12 cellular contexts compared by ENCODE assay signal in the genomic region with DNA sequence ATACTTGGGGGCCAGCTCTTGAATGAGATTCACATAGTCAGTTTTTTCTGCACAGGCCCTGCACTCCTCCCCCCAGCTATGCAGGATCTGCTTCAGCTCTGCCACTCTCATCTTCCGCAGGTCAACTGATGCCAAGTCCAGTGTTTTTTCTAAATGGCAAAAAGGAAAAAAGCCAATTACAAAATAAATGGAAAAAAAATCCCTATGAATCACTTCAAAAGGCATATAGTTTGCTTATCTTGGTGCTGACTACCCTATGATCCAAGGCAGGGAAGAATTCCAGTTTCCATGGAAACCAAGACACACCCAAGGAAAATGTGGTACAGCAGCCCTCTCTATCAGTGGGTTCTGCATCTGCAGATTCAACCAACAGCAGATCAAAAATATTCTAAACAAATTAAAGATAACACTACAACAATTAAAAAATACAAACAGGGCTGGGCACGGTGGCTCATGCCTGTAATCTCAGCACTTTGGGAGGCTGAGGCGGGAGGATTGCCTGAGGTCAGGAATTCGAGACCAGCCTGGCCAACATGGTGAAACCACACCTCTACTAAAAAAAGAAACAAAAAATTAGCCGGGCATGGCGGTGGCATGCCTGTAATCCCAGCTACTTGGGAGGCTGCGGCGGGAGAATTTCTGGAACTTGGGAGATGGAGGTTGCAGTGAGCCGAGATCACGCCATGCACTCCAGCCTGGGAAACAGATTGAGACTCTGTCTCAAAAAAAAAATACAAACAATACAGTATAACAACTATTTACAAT. TPM values are rescaled to one million over a fixed set of nuclear protein-coding genes. Genes with fewer than 3 reads are reported as not detected.
A peak's percentile ranks its signal among the peaks of the same experiment; 100 is the strongest.
DNase-seq lines count a peak whose midpoint lies in the region; ATAC-seq and TF ChIP-seq lines count a peak whose summit lies in the region.
"Had no signal": no experiment of that assay in that cellular context is flagged by ENCODE, and none has a peak within 500 bp of the region (broad histone marks: within the 10 kb centered on the region; RNA-seq: fewer than 3 reads in every experiment).

No MANE protein-coding gene starts in this region.

- CTCF ChIA-PET in BJ (lab: Yijun Ruan, JAX): interaction anchor here (0.8 to 2.7 kb wide), 4 partner anchors 9 to 321 kb away, joined by 3 to 17 read pairs (median 10); no protein-coding TSS in a partner anchor

- H3K9me2 ChIP-seq in neural cell (ENCODE audit: insufficient read depth, low read length): no peaks in the 10 kb centered on the region

- H3K27me3 ChIP-seq in BJ (ENCODE audit: control insufficient read depth, insufficient read depth, low read length): no peaks in the 10 kb centered on the region
- no peaks in the 10 kb centered on the region for H3K27me3 ChIP-seq in neural cell (ENCODE audit: insufficient read depth, low read depth, low read length)
- H3K27me3 ChIP-seq: tibial artery had no signal

- TF ChIP-seq CTCF in BJ (IDR thresholded peaks at IDR 0.05; ENCODE audit: insufficient read depth, low read depth, low read length) (0 out of 2 replicates have a peak, but pooled peaks have one; percentile 20), neural cell (IDR thresholded peaks at IDR 0.05; ENCODE audit: poor library complexity, severe bottlenecking) (peak; percentile 32)

- no peak overlapping the region for H3K4me2 ChIP-seq in neural cell (ENCODE audit: low read length)

- no peaks in the 10 kb centered on the region for H3K9me3 ChIP-seq in neural cell (ENCODE audit: low read length)
- H3K9me3 ChIP-seq: tibial artery had no signal

- no peak overlapping the region for H3K4me3 ChIP-seq in BJ (ENCODE audit: low read depth, low read length)
- no peak overlapping the region for H3K4me3 ChIP-seq in neural cell (ENCODE audit: low read length)
- H3K4me3 ChIP-seq: tibial artery had no signal

- no peak for ATAC-seq in GM21737 (IDR thresholded peaks at IDR 0.05; ENCODE audit: unreplicated experiment)
- ATAC-seq: left colon had no signal

- DNase-seq in BJ (ENCODE audit: low read depth) (peak; percentile 59), M059J (ENCODE audit: low read depth) (peak; percentile 84), dedifferentiated amniotic fluid mesenchymal stem cell (ENCODE audit: extremely low spot score) (peak; percentile 82), HT-29 (ENCODE audit: low spot score) (no peak), islet precursor cell (no peak)
- no peak for DNase-seq in activated CD8-positive, alpha-beta memory T cell treated with anti-CD3 and anti-CD28 coated beads for 24 hours
- DNase-seq: left colon, NCI-H1930, tibial artery had no signal

- H3K36me3 ChIP-seq in BJ (ENCODE audit: control insufficient read depth, insufficient read depth, low read length): no peaks in the 10 kb centered on the region
- H3K36me3 ChIP-seq in neural cell (ENCODE audit: insufficient read depth, low read length): no peaks in the 10 kb centered on the region
- H3K36me3 ChIP-seq: tibial artery had no signal

- no peak overlapping the region for H3K9ac ChIP-seq in neural cell (ENCODE audit: low read length)

- no peak overlapping the region for H3K27ac ChIP-seq in neural cell (ENCODE audit: low read length)
- H3K27ac ChIP-seq: tibial artery had no signal

- no peaks in the 10 kb centered on the region for H4K20me1 ChIP-seq in neural cell (ENCODE audit: insufficient read depth)

- no peaks in the 10 kb centered on the region for H3F3A ChIP-seq in neural cell (ENCODE audit: insufficient read depth, low read length, poor library complexity, severe bottlenecking)

- POLR2A ChIA-PET in BJ (lab: Charles Lee): no interaction called here

- peak; percentile 36 for TF ChIP-seq RAD21 in neural cell (conservative IDR thresholded peaks at IDR 0.05)

- no peaks in the 10 kb centered on the region for H3K79me2 ChIP-seq in neural cell (replicated peaks; ENCODE audit: insufficient read depth, low read length)

- no peak for TF ChIP-seq EP300 in neural cell (conservative IDR thresholded peaks at IDR 0.05; ENCODE audit: poor library complexity, severe bottlenecking)

- H2AFZ ChIP-seq in neural cell (ENCODE audit: low read depth, low read length): no peak overlapping the region

TF ChIP-seq in neural cell, 6 proteins besides CTCF, POLR2A, EP300 and RAD21:
- TF ChIP-seq TAF1 (IDR thresholded peaks at IDR 0.05; ENCODE audit: low read depth): no peak
- no peak for TF ChIP-seq POLR2AphosphoS5 (IDR thresholded peaks at IDR 0.05)
- TF ChIP-seq EZH2 (IDR thresholded peaks at IDR 0.05; ENCODE audit: borderline replicate concordance, insufficient read depth, low read length, poor library complexity, severe bottlenecking): no peak
- TF ChIP-seq SMC3 (conservative IDR thresholded peaks at IDR 0.05; ENCODE audit: poor library complexity): no peak
- TF ChIP-seq MXI1 (conservative IDR thresholded peaks at IDR 0.05; ENCODE audit: poor library complexity, severe bottlenecking): no peak
- TF ChIP-seq, protein P1, sequence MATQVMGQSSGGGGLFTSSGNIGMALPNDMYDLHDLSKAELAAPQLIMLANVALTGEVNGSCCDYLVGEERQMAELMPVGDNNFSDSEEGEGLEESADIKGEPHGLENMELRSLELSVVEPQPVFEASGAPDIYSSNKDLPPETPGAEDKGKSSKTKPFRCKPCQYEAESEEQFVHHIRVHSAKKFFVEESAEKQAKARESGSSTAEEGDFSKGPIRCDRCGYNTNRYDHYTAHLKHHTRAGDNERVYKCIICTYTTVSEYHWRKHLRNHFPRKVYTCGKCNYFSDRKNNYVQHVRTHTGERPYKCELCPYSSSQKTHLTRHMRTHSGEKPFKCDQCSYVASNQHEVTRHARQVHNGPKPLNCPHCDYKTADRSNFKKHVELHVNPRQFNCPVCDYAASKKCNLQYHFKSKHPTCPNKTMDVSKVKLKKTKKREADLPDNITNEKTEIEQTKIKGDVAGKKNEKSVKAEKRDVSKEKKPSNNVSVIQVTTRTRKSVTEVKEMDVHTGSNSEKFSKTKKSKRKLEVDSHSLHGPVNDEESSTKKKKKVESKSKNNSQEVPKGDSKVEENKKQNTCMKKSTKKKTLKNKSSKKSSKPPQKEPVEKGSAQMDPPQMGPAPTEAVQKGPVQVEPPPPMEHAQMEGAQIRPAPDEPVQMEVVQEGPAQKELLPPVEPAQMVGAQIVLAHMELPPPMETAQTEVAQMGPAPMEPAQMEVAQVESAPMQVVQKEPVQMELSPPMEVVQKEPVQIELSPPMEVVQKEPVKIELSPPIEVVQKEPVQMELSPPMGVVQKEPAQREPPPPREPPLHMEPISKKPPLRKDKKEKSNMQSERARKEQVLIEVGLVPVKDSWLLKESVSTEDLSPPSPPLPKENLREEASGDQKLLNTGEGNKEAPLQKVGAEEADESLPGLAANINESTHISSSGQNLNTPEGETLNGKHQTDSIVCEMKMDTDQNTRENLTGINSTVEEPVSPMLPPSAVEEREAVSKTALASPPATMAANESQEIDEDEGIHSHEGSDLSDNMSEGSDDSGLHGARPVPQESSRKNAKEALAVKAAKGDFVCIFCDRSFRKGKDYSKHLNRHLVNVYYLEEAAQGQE (IDR thresholded peaks at IDR 0.05; ENCODE audit: borderline replicate concordance): no peak

RNA-seq across cellular contexts. Expression of a gene that starts 17.6 kb away (rescaled TPM):
- polyA plus RNA-seq in BJ (2011; rRNA removed): 1.0 and 1.1 TPM in 2 replicates
- polyA minus RNA-seq in BJ (2011; rRNA and poly(A)+ RNA removed): 1.00 TPM in 1 of 2 replicates, not detected in the other
- total RNA-seq in M059J (2014; rRNA removed; shearing (Covaris generic)): not detected in 2 replicates
- polyA plus RNA-seq in neural cell: 1.5 TPM in 1 of 2 replicates, not detected in the other
- 0.93 and 1.5 TPM in 2 replicates for polyA minus RNA-seq in neural cell
- not detected in 2 replicates for total RNA-seq in HT-29 (2014; rRNA removed; shearing (Covaris generic))
- total RNA-seq: epithelial cell of proximal tubule had no signal

RNA-seq across cellular contexts. Expression of a gene that starts 17.9 kb away (rescaled TPM):
- 5.4 and 10.0 TPM in 2 replicates for polyA plus RNA-seq in BJ (2011; rRNA removed)
- polyA minus RNA-seq in BJ (2011; rRNA and poly(A)+ RNA removed): 0.90 and 1.1 TPM in 2 replicates
- 16.8 and 20.2 TPM in 2 replicates for total RNA-seq in M059J (2014; rRNA removed; shearing (Covaris generic))
- polyA plus RNA-seq in neural cell: 32.3 and 48.1 TPM in 2 replicates
- polyA minus RNA-seq in neural cell: 20.0 and 20.7 TPM in 2 replicates
- total RNA-seq in HT-29 (2014; rRNA removed; shearing (Covaris generic)): 15.1 and 21.6 TPM in 2 replicates

RNA-seq across cellular contexts. Expression of a gene that starts 17.9 kb away (rescaled TPM):
- polyA plus RNA-seq in BJ (2011; rRNA removed): 4.2 and 5.1 TPM in 2 replicates
- polyA minus RNA-seq in BJ (2011; rRNA and poly(A)+ RNA removed): 10.0 and 12.7 TPM in 2 replicates
- 14.2 and 15.1 TPM in 2 replicates for total RNA-seq in M059J (2014; rRNA removed; shearing (Covaris generic))
- polyA plus RNA-seq in neural cell: 18.2 and 21.1 TPM in 2 replicates
- polyA minus RNA-seq in neural cell: 43.8 and 45.0 TPM in 2 replicates
- 16.7 and 23.9 TPM in 2 replicates for total RNA-seq in HT-29 (2014; rRNA removed; shearing (Covaris generic))

RNA-seq across cellular contexts. Expression of a gene that starts 45.5 kb away (rescaled TPM):
- polyA plus RNA-seq in BJ (2011; rRNA removed) (11.3 and 21.2 TPM in 2 replicates), neural cell (87.6 and 106 TPM in 2 replicates)
- 5.7 and 7.8 TPM in 2 replicates for polyA minus RNA-seq in BJ (2011; rRNA and poly(A)+ RNA removed)
- total RNA-seq in M059J (2014; rRNA removed; shearing (Covaris generic)): 15.0 and 18.4 TPM in 2 replicates
- 123 and 137 TPM in 2 replicates for polyA minus RNA-seq in neural cell
- 11.0 and 14.1 TPM in 2 replicates for total RNA-seq in HT-29 (2014; rRNA removed; shearing (Covaris generic))

RNA-seq across cellular contexts. Expression of a gene that starts 58.5 kb away (rescaled TPM):
- polyA plus RNA-seq in BJ (2011; rRNA removed) (2.2 and 5.7 TPM in 2 replicates), neural cell (19.4 and 34.5 TPM in 2 replicates)
- polyA minus RNA-seq in BJ (2011; rRNA and poly(A)+ RNA removed): 2.2 and 2.9 TPM in 2 replicates
- 20.9 and 23.8 TPM in 2 replicates for total RNA-seq in M059J (2014; rRNA removed; shearing (Covaris generic))
- 45.3 and 57.6 TPM in 2 replicates for polyA minus RNA-seq in neural cell
- total RNA-seq in HT-29 (2014; rRNA removed; shearing (Covaris generic)): 8.2 and 11.8 TPM in 2 replicates

Comparison
In these comparisons a context has a peak if more than half of its experiments do, and no peak if none do; other contexts are left out.
1. DNase-seq: peak in BJ (single experiment), M059J (single experiment) and dedifferentiated amniotic fluid mesenchymal stem cell (single experiment); none in HT-29 (single experiment), islet precursor cell (single experiment) and activated CD8-positive, alpha-beta memory T cell treated with anti-CD3 and anti-CD28 coated beads for 24 hours (single experiment).